ENCODE assay signal across 1 cellular context in genomic region chr1:76500111-76500510, GRCh38.
TF ChIP-seq lines count a peak whose summit lies in the region.

No MANE protein-coding gene starts in this region.

TF ChIP-seq in SK-N-SH, 30 proteins besides CTCF, POLR2A, EP300 and RAD21 (continued from another document):
- TF ChIP-seq USF2 (IDR thresholded peaks at IDR 0.05; ENCODE audit: borderline replicate concordance, low read depth, low read length) (no peak), RXRA (IDR thresholded peaks at IDR 0.05; ENCODE audit: borderline replicate concordance, low read depth) (no peak)
TF ChIP-seq in SK-N-SH: peak in this region for 3.
